In genomic region chr22:23822101-23822671, GRCh38 we compare ENCODE assay signal across 13 cellular contexts. TPM values are rescaled to one million over a fixed set of nuclear protein-coding genes. Genes with fewer than 3 reads are reported as not detected.
DNase-seq lines count a peak whose midpoint lies in the region; ATAC-seq and TF ChIP-seq lines count a peak whose summit lies in the region.
"Had no signal": no experiment of that assay in that cellular context is flagged by ENCODE, and none has a peak within 500 bp of the region (broad histone marks: within the 10 kb centered on the region; RNA-seq: fewer than 3 reads in every experiment).

No MANE protein-coding gene starts in this region.

- H3K36me3 Mint-ChIP-seq in activated naive CD8-positive, alpha-beta T cell treated with anti-CD3 and anti-CD28 coated beads, Interleukin-2, amount 10 ng/mL, durations not matched to agents 7 days and 5 days = peaks cover 58% of the 10 kb centered on the region
- peaks cover 37% of the 10 kb centered on the region for H3K36me3 Mint-ChIP-seq in activated naive CD8-positive, alpha-beta T cell treated with anti-CD3 and anti-CD28 coated beads, Interleukin-2, amount 50 U/mL, for 24 hours (ENCODE audit: low read depth)
- H3K36me3 Mint-ChIP-seq in chondrocyte (ENCODE audit: low read depth) (peaks cover 45% of the 10 kb centered on the region), mesothelial cell of epicardium (peaks cover 58% of the 10 kb centered on the region)

- peaks cover 40% of the 10 kb centered on the region for H3K4me1 Mint-ChIP-seq in activated naive CD8-positive, alpha-beta T cell treated with anti-CD3 and anti-CD28 coated beads, Interleukin-2, amount 10 ng/mL, durations not matched to agents 7 days and 5 days
- H3K4me1 Mint-ChIP-seq in activated naive CD8-positive, alpha-beta T cell treated with anti-CD3 and anti-CD28 coated beads, Interleukin-2, amount 50 U/mL, for 24 hours = peaks cover 13% of the 10 kb centered on the region
- H3K4me1 Mint-ChIP-seq in chondrocyte (ENCODE audit: low read depth) (peaks cover 49% of the 10 kb centered on the region), mesothelial cell of epicardium (peaks cover 16% of the 10 kb centered on the region)

- H3K4me3 ChIP-seq in subcutaneous abdominal adipose tissue (ENCODE audit: low read depth in 1 of 5, low read length in 5 of 5) (no peak overlapping the region), foreskin fibroblast (ENCODE audit: low read depth in 1 of 2, low read length in 2 of 2) (no peak overlapping the region)
- H3K4me3 ChIP-seq: left lung, ovary, vagina had no signal

- DNase-seq in activated naive CD8-positive, alpha-beta T cell treated with anti-CD3 and anti-CD28 coated beads, Interleukin-2, amount 10 ng/mL, durations not matched to agents 7 days and 5 days = no peak
- DNase-seq in activated naive CD8-positive, alpha-beta T cell treated with anti-CD3 and anti-CD28 coated beads, Interleukin-2, amount 50 U/mL, for 24 hours = no peak
- DNase-seq in chondrocyte (ENCODE audit: low spot score) (peak; percentile 60), mesothelial cell of epicardium (ENCODE audit: low spot score in 2 of 2, unreplicated experiment in 2 of 2) (no peak), GM19240 (ENCODE audit: insufficient read length, low spot score) (no peak), foreskin fibroblast (no peak), inferior parietal cortex (ENCODE audit: extremely low spot score) (no peak)
- DNase-seq: activated CD4-positive, CD25-positive, alpha-beta regulatory T cell; activated T-cell treated with anti-CD3 and anti-CD28 coated beads, Interleukin-2, amount 50 U/mL, for 48 hours; ovary had no signal

- H3K9me3 ChIP-seq in subcutaneous abdominal adipose tissue (ENCODE audit: control insufficient read depth in 5 of 5, low read length in 5 of 5) = no peaks in the 10 kb centered on the region
- H3K9me3 ChIP-seq: left lung, ovary, vagina had no signal

- POLR2A ChIA-PET in activated naive CD8-positive, alpha-beta T cell treated with anti-CD3 and anti-CD28 coated beads, Interleukin-2, amount 10 ng/mL, durations not matched to agents 7 days and 5 days (lab: Charles Lee) = interaction anchor here (1.5 kb wide), 1 partner anchor 72 kb away, joined by 5 read pairs; the partner anchor contains the start of gene MIF

- H3K27ac Mint-ChIP-seq in activated naive CD8-positive, alpha-beta T cell treated with anti-CD3 and anti-CD28 coated beads, Interleukin-2, amount 10 ng/mL, durations not matched to agents 7 days and 5 days = peak overlapping the region; percentile 97
- H3K27ac Mint-ChIP-seq in activated naive CD8-positive, alpha-beta T cell treated with anti-CD3 and anti-CD28 coated beads, Interleukin-2, amount 50 U/mL, for 24 hours = no peak overlapping the region
- H3K27ac Mint-ChIP-seq in chondrocyte (ENCODE audit: unreplicated experiment) (peak overlapping the region; percentile 92), mesothelial cell of epicardium (peak overlapping the region; percentile 76)

- H3K27me3 ChIP-seq in subcutaneous abdominal adipose tissue (ENCODE audit: control insufficient read depth in 5 of 5, insufficient read depth in 4 of 5, low read length in 5 of 5) = no peaks in the 10 kb centered on the region
- H3K27me3 ChIP-seq: left lung, ovary, vagina had no signal

- no peak overlapping the region for H3K4me3 Mint-ChIP-seq in activated naive CD8-positive, alpha-beta T cell treated with anti-CD3 and anti-CD28 coated beads, Interleukin-2, amount 10 ng/mL, durations not matched to agents 7 days and 5 days
- H3K4me3 Mint-ChIP-seq in activated naive CD8-positive, alpha-beta T cell treated with anti-CD3 and anti-CD28 coated beads, Interleukin-2, amount 50 U/mL, for 24 hours = no peak overlapping the region
- H3K4me3 Mint-ChIP-seq in chondrocyte (ENCODE audit: unreplicated experiment) (no peak overlapping the region), mesothelial cell of epicardium (no peak overlapping the region)

- TF ChIP-seq CTCF in chondrocyte (IDR thresholded peaks at IDR 0.05) = no peak
- TF ChIP-seq CTCF in mesothelial cell of epicardium (IDR thresholded peaks at IDR 0.05; ENCODE audit: unreplicated experiment) = no peak
- TF ChIP-seq CTCF in foreskin fibroblast (IDR thresholded peaks at IDR 0.05; ENCODE audit: low read depth, low read length) = no peak

- H3K27ac ChIP-seq in subcutaneous abdominal adipose tissue (ENCODE audit: low read depth, low read length) = peak overlapping the region; percentile 11
- H3K27ac ChIP-seq: left lung, ovary, vagina had no signal

- peak overlapping the region in 1 of 5 donors; percentile 64 for H3K9ac ChIP-seq in subcutaneous abdominal adipose tissue (ENCODE audit: low read length in 5 of 5)

- no peaks in the 10 kb centered on the region for H3K9me3 Mint-ChIP-seq in activated naive CD8-positive, alpha-beta T cell treated with anti-CD3 and anti-CD28 coated beads, Interleukin-2, amount 10 ng/mL, durations not matched to agents 7 days and 5 days
- H3K9me3 Mint-ChIP-seq in activated naive CD8-positive, alpha-beta T cell treated with anti-CD3 and anti-CD28 coated beads, Interleukin-2, amount 50 U/mL, for 24 hours = no peaks in the 10 kb centered on the region
- H3K9me3 Mint-ChIP-seq in chondrocyte (ENCODE audit: low read depth) (no peaks in the 10 kb centered on the region), mesothelial cell of epicardium (no peaks in the 10 kb centered on the region)

- peaks cover 2 to 93% (median 76%) of the 10 kb centered on the region in 5 donors for H3K36me3 ChIP-seq in subcutaneous abdominal adipose tissue (ENCODE audit: control insufficient read depth in 5 of 5, insufficient read depth in 5 of 5, low read length in 5 of 5)
- H3K36me3 ChIP-seq: ovary had no signal

- peaks cover 3 to 27% (median 25%) of the 10 kb centered on the region in 5 donors for H3K4me1 ChIP-seq in subcutaneous abdominal adipose tissue (ENCODE audit: control insufficient read depth in 5 of 5, insufficient read depth in 5 of 5, low read length in 5 of 5)
- H3K4me1 ChIP-seq: left lung had no signal

- no peak for ATAC-seq in activated naive CD8-positive, alpha-beta T cell treated with anti-CD3 and anti-CD28 coated beads, Interleukin-2, amount 10 ng/mL, durations not matched to agents 7 days and 5 days (ENCODE audit: low read depth)
- ATAC-seq in activated naive CD8-positive, alpha-beta T cell treated with anti-CD3 and anti-CD28 coated beads, Interleukin-2, amount 50 U/mL, for 24 hours = no peak
- ATAC-seq: left lung had no signal

- no peaks in the 10 kb centered on the region for H3K27me3 Mint-ChIP-seq in activated naive CD8-positive, alpha-beta T cell treated with anti-CD3 and anti-CD28 coated beads, Interleukin-2, amount 10 ng/mL, durations not matched to agents 7 days and 5 days
- H3K27me3 Mint-ChIP-seq in activated naive CD8-positive, alpha-beta T cell treated with anti-CD3 and anti-CD28 coated beads, Interleukin-2, amount 50 U/mL, for 24 hours = no peaks in the 10 kb centered on the region
- H3K27me3 Mint-ChIP-seq in chondrocyte (ENCODE audit: low read depth) (no peaks in the 10 kb centered on the region), mesothelial cell of epicardium (ENCODE audit: low read depth) (no peaks in the 10 kb centered on the region)

RNA-seq across cellular contexts. Expression of gene DERL3, which starts 16.6 kb away (rescaled TPM):
- 1 to 10 TPM; 9.6 to 9.9 TPM for total RNA-seq in activated naive CD8-positive, alpha-beta T cell treated with anti-CD3 and anti-CD28 coated beads, Interleukin-2, amount 10 ng/mL, durations not matched to agents 7 days and 5 days
- 1.3 to 4.6 TPM (median 2.0 TPM) in 3 replicates for total RNA-seq in chondrocyte
- 23.5 to 25.8 TPM (median 24.8 TPM) in 3 replicates for total RNA-seq in mesothelial cell of epicardium

RNA-seq across cellular contexts. Expression of gene SMARCB1, which starts 35.4 kb away (rescaled TPM):
- 10 to 100 TPM; 81.2 to 82.8 TPM for total RNA-seq in activated naive CD8-positive, alpha-beta T cell treated with anti-CD3 and anti-CD28 coated beads, Interleukin-2, amount 10 ng/mL, durations not matched to agents 7 days and 5 days
- total RNA-seq in chondrocyte = 102 to 133 TPM (median 114 TPM) in 3 replicates
- 182 to 192 TPM (median 184 TPM) in 3 replicates for total RNA-seq in mesothelial cell of epicardium

RNA-seq across cellular contexts. Expression of gene SLC2A11, which starts 35.5 kb away (rescaled TPM):
- 10 to 100 TPM; 10.0 to 12.1 TPM for total RNA-seq in activated naive CD8-positive, alpha-beta T cell treated with anti-CD3 and anti-CD28 coated beads, Interleukin-2, amount 10 ng/mL, durations not matched to agents 7 days and 5 days
- 14.5 to 14.9 TPM (median 14.8 TPM) in 3 replicates for total RNA-seq in chondrocyte
- 98.7 to 112 TPM (median 99.0 TPM) in 3 replicates for total RNA-seq in mesothelial cell of epicardium

RNA-seq across cellular contexts. Expression of gene MMP11, which starts 49.5 kb away (rescaled TPM):
- total RNA-seq in activated naive CD8-positive, alpha-beta T cell treated with anti-CD3 and anti-CD28 coated beads, Interleukin-2, amount 10 ng/mL, durations not matched to agents 7 days and 5 days = 1 to 10 TPM; 2.1 to 2.4 TPM
- total RNA-seq in chondrocyte (68.4 to 172 TPM (median 169 TPM) in 3 replicates), mesothelial cell of epicardium (510 to 566 TPM (median 528 TPM) in 3 replicates)

RNA-seq across cellular contexts. Expression of gene CHCHD10, which starts 54.4 kb away (rescaled TPM):
- total RNA-seq in activated naive CD8-positive, alpha-beta T cell treated with anti-CD3 and anti-CD28 coated beads, Interleukin-2, amount 10 ng/mL, durations not matched to agents 7 days and 5 days = 100 to 1,000 TPM in 1 of 2 experiments, 10 to 100 TPM in 1; 99.8 to 111 TPM
- total RNA-seq in chondrocyte (42.6 to 78.5 TPM (median 62.2 TPM) in 3 replicates), mesothelial cell of epicardium (56.6 to 61.9 TPM (median 61.8 TPM) in 3 replicates)
